In genomic region chr14:49581209-49581960, GRCh38 we compare ENCODE assay signal across 12 cellular contexts. TPM values are rescaled to one million over a fixed set of nuclear protein-coding genes. Genes with fewer than 3 reads are reported as not detected.
DNase-seq lines count a peak whose midpoint lies in the region; FAIRE-seq and TF ChIP-seq lines count a peak whose summit lies in the region.
"Had no signal": no experiment of that assay in that cellular context is flagged by ENCODE, and none has a peak within 500 bp of the region (broad histone marks: within the 10 kb centered on the region; RNA-seq: fewer than 3 reads in every experiment).

No MANE protein-coding gene starts in this region.

- FAIRE-seq in endothelial cell of umbilical vein (lab: Jason Lieb, UNC) = no peak

- peaks cover 18% of the 10 kb centered on the region; the same call in 1 of the 2 replicates for H3K4me1 ChIP-seq in HUES64 (ENCODE audit: insufficient read depth, low read length)
- H3K4me1 ChIP-seq in endothelial cell of umbilical vein (ENCODE audit: control insufficient read depth, extremely low read depth, insufficient read depth, low read length) = peaks cover 10% of the 10 kb centered on the region
- peaks cover 0 to 8% of the 10 kb centered on the region in 2 donors for H3K4me1 ChIP-seq in breast epithelium
- H3K4me1 ChIP-seq: foreskin keratinocyte, prostate gland had no signal

- dilution Hi-C loops in endothelial cell of umbilical vein (cut with MboI; ENCODE audit: extremely low pct_ligation_motif_present, low sequenced_read_pairs) = no loop called here

- 91% methylated on average over 8 of the region's 8 CpGs for WGBS in HUES64

- H3K9ac ChIP-seq in HUES64 (ENCODE audit: low read depth, low read length) = no peak overlapping the region
- no peak overlapping the region for H3K9ac ChIP-seq in endothelial cell of umbilical vein (replicated peaks; ENCODE audit: extremely low read depth, insufficient read depth, low read length)

- H3K4me2 ChIP-seq in endothelial cell of umbilical vein (ENCODE audit: insufficient read depth, low read length) = no peak overlapping the region

- H3K27me3 ChIP-seq in HUES64 (ENCODE audit: insufficient read depth, low read length) (no peaks in the 10 kb centered on the region), endothelial cell of umbilical vein (ENCODE audit: control insufficient read depth in 2 of 2, insufficient read depth in 2 of 2, low read length in 2 of 2) (no peaks in the 10 kb centered on the region), breast epithelium (no peaks in the 10 kb centered on the region)
- H3K27me3 ChIP-seq: foreskin keratinocyte, tibial nerve had no signal

- H4K20me1 ChIP-seq in endothelial cell of umbilical vein (replicated peaks; ENCODE audit: control insufficient read depth, extremely low read depth, insufficient read depth, low read length) = peaks cover 5% of the 10 kb centered on the region

- no peak for TF ChIP-seq CTCF in endothelial cell of umbilical vein (IDR thresholded peaks at IDR 0.05; ENCODE audit: extremely low read depth in 1 of 2, insufficient read depth in 1 of 2, low read depth in 1 of 2, low read length in 2 of 2)
- no peak for TF ChIP-seq CTCF in breast epithelium (IDR thresholded peaks at IDR 0.05)

- TF ChIP-seq POLR2A in endothelial cell of umbilical vein (IDR thresholded peaks at IDR 0.05; ENCODE audit: low read depth, low read length) = no peak
- no peak for TF ChIP-seq POLR2A in breast epithelium (IDR thresholded peaks at IDR 0.05)

- H3K4me3 ChIP-seq in HUES64 (ENCODE audit: low read length) (no peak overlapping the region), endothelial cell of umbilical vein (replicated peaks in 1 of 3; ENCODE audit: insufficient read depth in 1 of 3, low read depth in 1 of 3, low read length in 3 of 3) (no peak overlapping the region), breast epithelium (no peak overlapping the region)
- H3K4me3 ChIP-seq: HAP-1, left ventricle myocardium inferior, prostate gland, tibial nerve had no signal

- POLR2A ChIA-PET in endothelial cell of umbilical vein (lab: Charles Lee) = interaction anchor here (0.7 kb wide), 2 partner anchors 30 to 119 kb away, joined by 3 to 6 read pairs; no protein-coding TSS in a partner anchor

- H3K79me2 ChIP-seq in endothelial cell of umbilical vein (ENCODE audit: control insufficient read depth, insufficient read depth, low read length) = peaks cover 61% of the 10 kb centered on the region

- intact Hi-C loops in endothelial cell of umbilical vein (cut with micrococcal nuclease) = no loop called here
- intact Hi-C loops in breast epithelium (cut with DNase I; ENCODE audit: low total_unique reads) = no loop called here

- H3K9me1 ChIP-seq in endothelial cell of umbilical vein (replicated peaks; ENCODE audit: control insufficient read depth, extremely low read depth, insufficient read depth, low read length) = no peaks in the 10 kb centered on the region

- H3K36me3 ChIP-seq in HUES64 (ENCODE audit: insufficient read depth, low read length) (peaks cover 62% of the 10 kb centered on the region), endothelial cell of umbilical vein (ENCODE audit: control insufficient read depth in 2 of 2, extremely low read depth in 1 of 2, insufficient read depth in 2 of 2, low read length in 2 of 2) (peaks cover 8 to 12% of the 10 kb centered on the region in 2 experiments), breast epithelium (peaks cover 4% of the 10 kb centered on the region)

- DNase-seq in DMS53 (lab: John Stamatoyannopoulos, UW) (peak; percentile 21), DMS53 treated with DMSO at 0.1 percent for 48 hours (lab: John Stamatoyannopoulos, UW; ENCODE audit: unreplicated experiment) (no peak), endothelial cell of umbilical vein (ENCODE audit: low read depth, low spot score) (no peak), NCI-H1417 treated with DMSO at 0.1 percent for 48 hours (lab: John Stamatoyannopoulos, UW) (no peak), breast epithelium (ENCODE audit: low spot score in 2 of 2) (no peak)
- DNase-seq: foreskin keratinocyte, left ventricle myocardium inferior, NCI-H69 had no signal

- H3K9me3 ChIP-seq in HUES64 (ENCODE audit: insufficient read depth, low read depth, low read length) (no peaks in the 10 kb centered on the region), endothelial cell of umbilical vein (replicated peaks; ENCODE audit: control insufficient read depth, insufficient read depth, low read length) (no peaks in the 10 kb centered on the region), breast epithelium (no peaks in the 10 kb centered on the region)
- H3K9me3 ChIP-seq: HAP-1, left ventricle myocardium inferior, prostate gland, tibial nerve had no signal

- CTCF ChIA-PET in endothelial cell of umbilical vein (lab: Charles Lee) = interaction anchor here (1.3 kb wide), 1 partner anchor 120 kb away, joined by 4 read pairs; no protein-coding TSS in a partner anchor

- H3K27ac ChIP-seq in HUES64 (ENCODE audit: low read depth, low read length) (peak overlapping the region; percentile 61), endothelial cell of umbilical vein (ENCODE audit: insufficient read depth, low read depth, low read length) (no peak overlapping the region), breast epithelium (no peak overlapping the region)
- H3K27ac ChIP-seq: foreskin keratinocyte, left ventricle myocardium inferior, prostate gland, tibial nerve had no signal

- H2AFZ ChIP-seq in endothelial cell of umbilical vein (ENCODE audit: low read depth, low read length) = no peak overlapping the region

- no TSS peak for BruUV-seq in endothelial cell of umbilical vein (replicated peaks; lab: Mats Ljungman, UMichigan)

RNA-seq across cellular contexts. Expression of gene RPS29, which starts 4.8 kb away (rescaled TPM):
- polyA plus RNA-seq in HUES64 (2013, experiment 1 of 2) = 3,801 TPM
- 3,697 TPM for polyA plus RNA-seq in HUES64 (2013, experiment 2 of 2)
- 1,408 and 1,453 TPM in 2 replicates for total RNA-seq in endothelial cell of umbilical vein
- polyA plus RNA-seq in endothelial cell of umbilical vein = 13,992 and 14,040 TPM in 2 replicates
- 11,440 and 11,541 TPM in 2 replicates for polyA plus RNA-seq in endothelial cell of umbilical vein (2011; cell fraction: cytosol; rRNA removed)
- 2,321 and 3,038 TPM in 2 replicates for polyA plus RNA-seq in endothelial cell of umbilical vein (2011; cell fraction: nucleus; rRNA removed)
- polyA plus RNA-seq in endothelial cell of umbilical vein (2012) = 6,267 and 6,888 TPM in 2 replicates
- 1,176 and 1,327 TPM in 2 replicates for polyA minus RNA-seq in endothelial cell of umbilical vein
- 684 TPM for polyA minus RNA-seq in endothelial cell of umbilical vein (2011; cell fraction: cytosol; rRNA and poly(A)+ RNA removed)
- 167 and 185 TPM in 2 replicates for polyA minus RNA-seq in endothelial cell of umbilical vein (2011; cell fraction: nucleus; rRNA and poly(A)+ RNA removed)
- over 10,000 TPM in 2 of 3 donors, 1,000 to 10,000 TPM in 1; 6,323 to 14,663 (median 13,626) TPM for total RNA-seq in breast epithelium

RNA-seq across cellular contexts. Expression of gene LRR1, which starts 17.4 kb away (rescaled TPM):
- polyA plus RNA-seq in HUES64 (2013, experiment 1 of 2) = 37.8 TPM
- 36.8 TPM for polyA plus RNA-seq in HUES64 (2013, experiment 2 of 2)
- total RNA-seq in endothelial cell of umbilical vein (30.1 and 30.9 TPM in 2 replicates), breast epithelium (1 to 10 TPM; 7.9 to 9.8 (median 9.2) TPM)
- polyA plus RNA-seq in endothelial cell of umbilical vein = 11.4 and 17.7 TPM in 2 replicates
- polyA plus RNA-seq in endothelial cell of umbilical vein (2011; cell fraction: cytosol; rRNA removed) = 19.5 and 20.3 TPM in 2 replicates
- polyA plus RNA-seq in endothelial cell of umbilical vein (2011; cell fraction: nucleus; rRNA removed) = 9.7 and 15.5 TPM in 2 replicates
- polyA plus RNA-seq in endothelial cell of umbilical vein (2012) = 14.1 and 24.0 TPM in 2 replicates
- polyA minus RNA-seq in endothelial cell of umbilical vein = 9.0 and 9.2 TPM in 2 replicates
- polyA minus RNA-seq in endothelial cell of umbilical vein (2011; cell fraction: cytosol; rRNA and poly(A)+ RNA removed) = 19.5 TPM
- 6.1 and 9.1 TPM in 2 replicates for polyA minus RNA-seq in endothelial cell of umbilical vein (2011; cell fraction: nucleus; rRNA and poly(A)+ RNA removed)

RNA-seq across cellular contexts. Expression of gene RPL36AL, which starts 39.0 kb away (rescaled TPM):
- 228 TPM for polyA plus RNA-seq in HUES64 (2013, experiment 1 of 2)
- polyA plus RNA-seq in HUES64 (2013, experiment 2 of 2) = 241 TPM
- 251 and 260 TPM in 2 replicates for total RNA-seq in endothelial cell of umbilical vein
- 116 and 174 TPM in 2 replicates for polyA plus RNA-seq in endothelial cell of umbilical vein
- polyA plus RNA-seq in endothelial cell of umbilical vein (2011; cell fraction: cytosol; rRNA removed) = 257 and 274 TPM in 2 replicates
- 78.3 and 111 TPM in 2 replicates for polyA plus RNA-seq in endothelial cell of umbilical vein (2011; cell fraction: nucleus; rRNA removed)
- 427 and 571 TPM in 2 replicates for polyA plus RNA-seq in endothelial cell of umbilical vein (2012)
- 58.1 and 72.5 TPM in 2 replicates for polyA minus RNA-seq in endothelial cell of umbilical vein
- 48.3 TPM for polyA minus RNA-seq in endothelial cell of umbilical vein (2011; cell fraction: cytosol; rRNA and poly(A)+ RNA removed)
- 11.5 and 16.9 TPM in 2 replicates for polyA minus RNA-seq in endothelial cell of umbilical vein (2011; cell fraction: nucleus; rRNA and poly(A)+ RNA removed)
- total RNA-seq in breast epithelium = 100 to 1,000 TPM; 161 to 303 (median 269) TPM

RNA-seq across cellular contexts. Expression of gene MGAT2, which starts 39.2 kb away (rescaled TPM):
- 17.7 TPM for polyA plus RNA-seq in HUES64 (2013, experiment 1 of 2)
- 18.4 TPM for polyA plus RNA-seq in HUES64 (2013, experiment 2 of 2)
- total RNA-seq in endothelial cell of umbilical vein (68.1 and 72.6 TPM in 2 replicates), breast epithelium (10 to 100 TPM; 21.6 to 24.9 (median 22.1) TPM)
- polyA plus RNA-seq in endothelial cell of umbilical vein = 34.5 and 36.4 TPM in 2 replicates
- polyA plus RNA-seq in endothelial cell of umbilical vein (2011; cell fraction: cytosol; rRNA removed) = 30.2 and 37.4 TPM in 2 replicates
- 14.1 and 18.4 TPM in 2 replicates for polyA plus RNA-seq in endothelial cell of umbilical vein (2011; cell fraction: nucleus; rRNA removed)
- polyA plus RNA-seq in endothelial cell of umbilical vein (2012) = 18.4 and 23.0 TPM in 2 replicates
- 37.4 and 40.6 TPM in 2 replicates for polyA minus RNA-seq in endothelial cell of umbilical vein
- 19.3 TPM for polyA minus RNA-seq in endothelial cell of umbilical vein (2011; cell fraction: cytosol; rRNA and poly(A)+ RNA removed)
- polyA minus RNA-seq in endothelial cell of umbilical vein (2011; cell fraction: nucleus; rRNA and poly(A)+ RNA removed) = 15.7 and 17.6 TPM in 2 replicates

RNA-seq across cellular contexts. Expression of gene DNAAF2, which starts 53.7 kb away (rescaled TPM):
- polyA plus RNA-seq in HUES64 (2013, experiment 1 of 2) = 25.8 TPM
- polyA plus RNA-seq in HUES64 (2013, experiment 2 of 2) = 26.9 TPM
- 5.7 and 6.4 TPM in 2 replicates for total RNA-seq in endothelial cell of umbilical vein
- polyA plus RNA-seq in endothelial cell of umbilical vein = 3.0 and 3.1 TPM in 2 replicates
- 4.5 and 4.9 TPM in 2 replicates for polyA plus RNA-seq in endothelial cell of umbilical vein (2011; cell fraction: cytosol; rRNA removed)
- polyA plus RNA-seq in endothelial cell of umbilical vein (2011; cell fraction: nucleus; rRNA removed) = 2.0 and 2.4 TPM in 2 replicates
- 4.1 and 5.4 TPM in 2 replicates for polyA plus RNA-seq in endothelial cell of umbilical vein (2012)
- polyA minus RNA-seq in endothelial cell of umbilical vein = 1.2 and 1.5 TPM in 2 replicates
- polyA minus RNA-seq in endothelial cell of umbilical vein (2011; cell fraction: cytosol; rRNA and poly(A)+ RNA removed) = 5.4 TPM
- polyA minus RNA-seq in endothelial cell of umbilical vein (2011; cell fraction: nucleus; rRNA and poly(A)+ RNA removed) = 1.2 and 3.5 TPM in 2 replicates
- total RNA-seq in breast epithelium = 10 to 100 TPM in 2 of 3 donors, 1 to 10 TPM in 1; 7.2 to 15.8 (median 12.1) TPM
